22 cellular contexts compared by ENCODE assay signal in the genomic region with DNA sequence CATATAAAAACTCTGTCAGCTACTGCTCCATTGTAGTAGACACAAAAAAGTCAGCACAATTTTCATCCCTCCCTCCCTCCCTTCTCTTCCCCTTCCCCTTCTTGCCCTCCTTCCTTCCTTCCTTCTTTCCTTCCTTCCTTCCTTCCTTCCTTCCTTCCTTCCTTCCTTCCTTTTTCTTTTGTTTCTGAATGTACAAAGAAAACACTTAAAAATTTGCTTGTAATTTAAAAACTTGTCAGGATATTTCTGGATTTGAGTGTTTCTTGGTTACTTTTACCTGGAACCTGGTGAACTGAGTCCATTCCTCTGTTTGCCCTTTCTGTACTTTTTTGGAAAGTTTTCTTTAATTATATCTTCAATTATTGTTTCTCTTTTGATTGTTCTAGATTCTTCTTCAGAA. TPM values are rescaled to one million over a fixed set of nuclear protein-coding genes. Genes with fewer than 3 reads are reported as not detected.
DNase-seq lines count a peak whose midpoint lies in the region; ATAC-seq and TF ChIP-seq lines count a peak whose summit lies in the region.
"Had no signal": no experiment of that assay in that cellular context is flagged by ENCODE, and none has a peak within 500 bp of the region (broad histone marks: within the 10 kb centered on the region; RNA-seq: fewer than 3 reads in every experiment).

No MANE protein-coding gene starts in this region.

- peaks cover 3% of the 10 kb centered on the region for H3K9me3 Mint-ChIP-seq in activated naive CD8-positive, alpha-beta T cell treated with anti-CD3 and anti-CD28 coated beads, Interleukin-2, amount 10 ng/mL, durations not matched to agents 7 days and 5 days
- no peaks in the 10 kb centered on the region for H3K9me3 Mint-ChIP-seq in activated naive CD8-positive, alpha-beta T cell treated with anti-CD3 and anti-CD28 coated beads, Interleukin-2, amount 50 U/mL, for 24 hours
- H3K9me3 Mint-ChIP-seq in activated T-helper 17 cell treated with anti-CD3 and anti-CD28 coated beads, Interleukin-2, amount 50 U/mL, for 72 hours, result peaks cover 3% of the 10 kb centered on the region
- H3K9me3 Mint-ChIP-seq: H9 had no signal

- no peak overlapping the region for H2AK5ac ChIP-seq in mesenchymal stem cell (ENCODE audit: low read length, severe bottlenecking)

- no peak overlapping the region for H3K18ac ChIP-seq in mesenchymal stem cell (ENCODE audit: low read depth in 1 of 2, low read length in 2 of 2)

- peaks cover 38% of the 10 kb centered on the region for H3K4me1 Mint-ChIP-seq in activated naive CD8-positive, alpha-beta T cell treated with anti-CD3 and anti-CD28 coated beads, Interleukin-2, amount 10 ng/mL, durations not matched to agents 7 days and 5 days
- H3K4me1 Mint-ChIP-seq in activated naive CD8-positive, alpha-beta T cell treated with anti-CD3 and anti-CD28 coated beads, Interleukin-2, amount 50 U/mL, for 24 hours, result peaks cover 22% of the 10 kb centered on the region
- peaks cover 21% of the 10 kb centered on the region for H3K4me1 Mint-ChIP-seq in activated T-helper 17 cell treated with anti-CD3 and anti-CD28 coated beads, Interleukin-2, amount 50 U/mL, for 72 hours

- POLR2A ChIA-PET in activated naive CD8-positive, alpha-beta T cell treated with anti-CD3 and anti-CD28 coated beads, Interleukin-2, amount 10 ng/mL, durations not matched to agents 7 days and 5 days (lab: Charles Lee), result interaction anchor here (0.9 kb wide), 1 partner anchor 10 kb away, joined by 5 read pairs; no protein-coding TSS in a partner anchor

- no peaks in the 10 kb centered on the region for H3K27me3 Mint-ChIP-seq in activated naive CD8-positive, alpha-beta T cell treated with anti-CD3 and anti-CD28 coated beads, Interleukin-2, amount 10 ng/mL, durations not matched to agents 7 days and 5 days
- H3K27me3 Mint-ChIP-seq in activated naive CD8-positive, alpha-beta T cell treated with anti-CD3 and anti-CD28 coated beads, Interleukin-2, amount 50 U/mL, for 24 hours, result no peaks in the 10 kb centered on the region
- no peaks in the 10 kb centered on the region for H3K27me3 Mint-ChIP-seq in activated T-helper 17 cell treated with anti-CD3 and anti-CD28 coated beads, Interleukin-2, amount 50 U/mL, for 72 hours
- H3K27me3 Mint-ChIP-seq: memory B cell had no signal

- no peak overlapping the region for H2BK12ac ChIP-seq in mesenchymal stem cell (ENCODE audit: low read length in 2 of 2)

- H3K4me3 Mint-ChIP-seq in activated naive CD8-positive, alpha-beta T cell treated with anti-CD3 and anti-CD28 coated beads, Interleukin-2, amount 10 ng/mL, durations not matched to agents 7 days and 5 days, result peak overlapping the region; percentile 34
- H3K4me3 Mint-ChIP-seq in activated naive CD8-positive, alpha-beta T cell treated with anti-CD3 and anti-CD28 coated beads, Interleukin-2, amount 50 U/mL, for 24 hours, result no peak overlapping the region
- peak overlapping the region; percentile 74 for H3K4me3 Mint-ChIP-seq in activated T-helper 17 cell treated with anti-CD3 and anti-CD28 coated beads, Interleukin-2, amount 50 U/mL, for 72 hours
- H3K4me3 Mint-ChIP-seq: H9, memory B cell had no signal

- H3K4me3 ChIP-seq in mesenchymal stem cell (ENCODE audit: insufficient read depth in 1 of 2, low read depth in 1 of 2, low read length in 2 of 2), result no peak overlapping the region
- H3K4me3 ChIP-seq in subcutaneous abdominal adipose tissue (ENCODE audit: low read depth in 1 of 5, low read length in 5 of 5), result no peak overlapping the region
- H3K4me3 ChIP-seq in mucosa of descending colon, result no peak overlapping the region
- H3K4me3 ChIP-seq: BLaER1, cardiac muscle cell, Peyer's patch, uterus had no signal

- H3K9ac ChIP-seq in mesenchymal stem cell (ENCODE audit: low read length) (peak overlapping the region; percentile 14), subcutaneous abdominal adipose tissue (ENCODE audit: low read length in 5 of 5) (peak overlapping the region in 1 of 5 donors; percentile 32)
- H3K9ac ChIP-seq: BLaER1 had no signal

- no peaks in the 10 kb centered on the region for H3K9me3 ChIP-seq in mesenchymal stem cell (ENCODE audit: control insufficient read depth, low read length)
- H3K9me3 ChIP-seq in subcutaneous abdominal adipose tissue (ENCODE audit: control insufficient read depth in 5 of 5, low read length in 5 of 5), result no peaks in the 10 kb centered on the region
- no peaks in the 10 kb centered on the region for H3K9me3 ChIP-seq in mucosa of descending colon
- H3K9me3 ChIP-seq: BLaER1, Peyer's patch, uterus had no signal

- intact Hi-C loops in mucosa of descending colon (cut with DNase I, micrococcal nuclease), result loop anchor here in 1 of 2 donors (10.0 kb wide), 1 partner anchor 263 kb away; no protein-coding TSS in a partner anchor

- no peaks in the 10 kb centered on the region for H3K79me1 ChIP-seq in mesenchymal stem cell (replicated peaks; ENCODE audit: low read length, poor library complexity, severe bottlenecking)

- H3K27ac ChIP-seq in mesenchymal stem cell (ENCODE audit: low read length, poor library complexity, severe bottlenecking), result no peak overlapping the region
- peak overlapping the region; percentile 75 for H3K27ac ChIP-seq in subcutaneous abdominal adipose tissue (ENCODE audit: low read depth, low read length)
- H3K27ac ChIP-seq: BLaER1, cardiac muscle cell had no signal

- no peak overlapping the region for H3K4ac ChIP-seq in mesenchymal stem cell (ENCODE audit: low read depth in 1 of 2, low read length in 2 of 2)

- H3K36me3 ChIP-seq in mesenchymal stem cell (ENCODE audit: control insufficient read depth in 1 of 2, insufficient read depth in 2 of 2, low read depth in 1 of 2, low read length in 2 of 2) (no peaks in the 10 kb centered on the region), subcutaneous abdominal adipose tissue (ENCODE audit: control insufficient read depth in 5 of 5, insufficient read depth in 5 of 5, low read length in 5 of 5) (peaks cover 0 to 5% (median 2%) of the 10 kb centered on the region in 5 donors), mucosa of descending colon (ENCODE audit: low read depth) (no peaks in the 10 kb centered on the region)
- H3K36me3 ChIP-seq: BLaER1, cardiac muscle cell, Peyer's patch, uterus had no signal

- no peak overlapping the region for H2BK15ac ChIP-seq in mesenchymal stem cell (ENCODE audit: low read depth, poor library complexity, severe bottlenecking)

- no peak overlapping the region for H4K8ac ChIP-seq in mesenchymal stem cell (ENCODE audit: low read length)

- ATAC-seq in activated naive CD8-positive, alpha-beta T cell treated with anti-CD3 and anti-CD28 coated beads, Interleukin-2, amount 10 ng/mL, durations not matched to agents 7 days and 5 days (ENCODE audit: low read depth), result no peak
- no peak for ATAC-seq in activated naive CD8-positive, alpha-beta T cell treated with anti-CD3 and anti-CD28 coated beads, Interleukin-2, amount 50 U/mL, for 24 hours
- no peak for ATAC-seq in activated T-helper 17 cell treated with anti-CD3 and anti-CD28 coated beads, Interleukin-2, amount 50 U/mL, for 72 hours (replicated peaks)
- ATAC-seq in left lobe of liver (no peak), mucosa of descending colon (no peak), GM18511 (IDR thresholded peaks at IDR 0.05; ENCODE audit: unreplicated experiment) (no peak)

- TF ChIP-seq CTCF in mucosa of descending colon (IDR thresholded peaks at IDR 0.05), result no peak

- H3K4me2 ChIP-seq in mesenchymal stem cell (ENCODE audit: low read length, poor library complexity, severe bottlenecking), result no peak overlapping the region
- H3K4me2 ChIP-seq: BLaER1 had no signal

- no peaks in the 10 kb centered on the region for H3K27me3 ChIP-seq in mesenchymal stem cell (ENCODE audit: control insufficient read depth in 1 of 2, insufficient read depth in 1 of 2, low read length in 2 of 2)
- H3K27me3 ChIP-seq in subcutaneous abdominal adipose tissue (ENCODE audit: control insufficient read depth in 5 of 5, insufficient read depth in 4 of 5, low read length in 5 of 5), result no peaks in the 10 kb centered on the region
- H3K27me3 ChIP-seq: BLaER1, Peyer's patch, uterus had no signal

- no peak overlapping the region for H2BK120ac ChIP-seq in mesenchymal stem cell (ENCODE audit: low read depth, low read length)

- no peak overlapping the region for H3K14ac ChIP-seq in mesenchymal stem cell (ENCODE audit: low read length in 2 of 2)

- H3K36me3 Mint-ChIP-seq in activated naive CD8-positive, alpha-beta T cell treated with anti-CD3 and anti-CD28 coated beads, Interleukin-2, amount 10 ng/mL, durations not matched to agents 7 days and 5 days, result peaks cover 28% of the 10 kb centered on the region
- H3K36me3 Mint-ChIP-seq in activated naive CD8-positive, alpha-beta T cell treated with anti-CD3 and anti-CD28 coated beads, Interleukin-2, amount 50 U/mL, for 24 hours (ENCODE audit: low read depth), result peaks cover 2% of the 10 kb centered on the region
- peaks cover 32% of the 10 kb centered on the region for H3K36me3 Mint-ChIP-seq in activated T-helper 17 cell treated with anti-CD3 and anti-CD28 coated beads, Interleukin-2, amount 50 U/mL, for 72 hours (ENCODE audit: low read depth)

- no peak overlapping the region for H4K91ac ChIP-seq in mesenchymal stem cell (ENCODE audit: low read length)

- H2AFZ ChIP-seq in mesenchymal stem cell (ENCODE audit: low read depth, low read length), result no peak overlapping the region

- H3K27ac Mint-ChIP-seq in activated naive CD8-positive, alpha-beta T cell treated with anti-CD3 and anti-CD28 coated beads, Interleukin-2, amount 10 ng/mL, durations not matched to agents 7 days and 5 days, result no peak overlapping the region
- H3K27ac Mint-ChIP-seq in activated naive CD8-positive, alpha-beta T cell treated with anti-CD3 and anti-CD28 coated beads, Interleukin-2, amount 50 U/mL, for 24 hours, result no peak overlapping the region
- H3K27ac Mint-ChIP-seq in activated T-helper 17 cell treated with anti-CD3 and anti-CD28 coated beads, Interleukin-2, amount 50 U/mL, for 72 hours, result peak overlapping the region; percentile 90
- H3K27ac Mint-ChIP-seq: H9, memory B cell had no signal

- H3K23ac ChIP-seq in mesenchymal stem cell (ENCODE audit: low read length in 2 of 2), result no peak overlapping the region

- H3K4me1 ChIP-seq in mesenchymal stem cell (ENCODE audit: control insufficient read depth, insufficient read depth, low read depth, low read length) (peaks cover 6% of the 10 kb centered on the region), subcutaneous abdominal adipose tissue (ENCODE audit: control insufficient read depth in 5 of 5, insufficient read depth in 5 of 5, low read length in 5 of 5) (peaks cover 2 to 38% (median 20%) of the 10 kb centered on the region in 5 donors), mucosa of descending colon (ENCODE audit: low read depth) (peaks cover 14% of the 10 kb centered on the region)
- H3K4me1 ChIP-seq: uterus had no signal

- no peak overlapping the region for H2BK5ac ChIP-seq in mesenchymal stem cell (ENCODE audit: low read depth, low read length, poor library complexity, severe bottlenecking)

- DNase-seq in activated naive CD8-positive, alpha-beta T cell treated with anti-CD3 and anti-CD28 coated beads, Interleukin-2, amount 10 ng/mL, durations not matched to agents 7 days and 5 days, result no peak
- no peak for DNase-seq in activated naive CD8-positive, alpha-beta T cell treated with anti-CD3 and anti-CD28 coated beads, Interleukin-2, amount 50 U/mL, for 24 hours
- DNase-seq in mesenchymal stem cell (no peak), left lobe of liver (ENCODE audit: low spot score) (no peak), mucosa of descending colon (no peak)
- DNase-seq: Calu3; erythroblast; H9; NCI-H1105; Peyer's patch; stimulated activated CD4-positive, alpha-beta T cell treated with anti-CD3 and anti-CD28 coated beads, Interleukin-12 subunit alpha, Interleukin-12 subunit beta, amount 100 ng/mL, for 4 hours; uterus had no signal

RNA-seq across cellular contexts. Expression of gene PLET1, which starts 31.5 kb away (rescaled TPM):
- not detected for total RNA-seq in activated naive CD8-positive, alpha-beta T cell treated with anti-CD3 and anti-CD28 coated beads, Interleukin-2, amount 10 ng/mL, durations not matched to agents 7 days and 5 days
- total RNA-seq in activated T-helper 17 cell treated with anti-CD3 and anti-CD28 coated beads, Interleukin-2, amount 50 U/mL, for 72 hours, result not detected
- not detected for polyA plus RNA-seq in mesenchymal stem cell (2013, experiment 1 of 2)
- polyA plus RNA-seq in mesenchymal stem cell (2013, experiment 2 of 2), result not detected
- total RNA-seq in left lobe of liver (not detected), mucosa of descending colon (not detected)
- total RNA-seq: Calu3, cardiac muscle cell, Daoy, H9, kidney epithelial cell, Peyer's patch, posterior vena cava, uterus had no signal
- polyA plus RNA-seq: cardiac muscle cell, neural cell had no signal
